Comparison of ENCODE assay signal across 9 cellular contexts in the genomic region with DNA sequence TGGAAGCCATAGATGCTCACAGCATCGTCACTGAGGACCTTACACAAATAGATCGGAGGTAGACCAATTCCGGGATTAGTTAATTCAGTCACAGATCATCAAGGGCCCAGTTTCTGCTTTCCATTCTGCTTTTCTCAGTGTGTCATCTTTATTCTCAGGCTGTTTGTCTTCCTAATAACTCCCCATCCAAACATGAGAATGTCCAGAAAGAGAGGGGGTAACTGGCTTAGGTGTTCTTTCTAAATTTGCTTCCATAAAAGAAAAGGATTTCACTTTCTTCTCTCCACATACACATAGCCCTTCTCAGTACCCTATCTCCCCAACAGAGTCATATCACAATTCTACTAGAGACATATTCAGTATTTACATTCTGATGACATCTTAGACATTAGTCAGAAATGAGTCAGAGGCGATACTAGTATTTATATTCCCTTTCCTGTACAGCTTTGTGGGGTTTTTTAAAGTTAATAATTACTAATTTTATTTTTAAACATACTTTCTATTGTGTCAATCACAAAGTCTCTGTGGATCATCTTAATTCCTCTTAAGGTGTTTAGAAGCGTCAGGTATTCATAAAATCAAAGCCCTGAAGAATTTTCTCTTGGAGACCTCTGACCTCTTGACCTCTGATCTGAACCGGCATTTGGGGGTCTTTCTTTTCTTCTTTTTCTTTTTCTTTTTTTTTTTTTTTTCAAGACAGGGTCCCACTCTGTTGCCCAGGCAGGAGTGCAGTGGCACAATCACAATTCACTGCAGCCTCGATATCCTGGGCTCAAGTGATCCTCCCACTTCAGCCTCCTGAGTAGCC. TPM values are rescaled to one million over a fixed set of nuclear protein-coding genes. Genes with fewer than 3 reads are reported as not detected.
DNase-seq lines count a peak whose midpoint lies in the region; ATAC-seq and TF ChIP-seq lines count a peak whose summit lies in the region.
"Had no signal": no experiment of that assay in that cellular context is flagged by ENCODE, and none has a peak within 500 bp of the region (broad histone marks: within the 10 kb centered on the region; RNA-seq: fewer than 3 reads in every experiment).

No MANE protein-coding gene starts in this region.

- peaks cover 12% of the 10 kb centered on the region for H3K27me3 Mint-ChIP-seq in activated T-helper 17 cell treated with anti-CD3 and anti-CD28 coated beads, Interleukin-2, amount 50 U/mL, for 72 hours

- DNase-seq in A172 (ENCODE audit: low spot score): peak; percentile 82
- DNase-seq in OCI-M2 (lab: John Stamatoyannopoulos, UW; ENCODE audit: unreplicated experiment): no peak
- DNase-seq in upper lobe of right lung: no peak
- DNase-seq in COR-L47 (lab: John Stamatoyannopoulos, UW): no peak
- no peak for DNase-seq in effector memory CD4-positive, alpha-beta T cell
- DNase-seq: left colon had no signal

- no peaks in the 10 kb centered on the region for H3K4me1 ChIP-seq in upper lobe of right lung
- no peaks in the 10 kb centered on the region for H3K4me1 ChIP-seq in effector memory CD4-positive, alpha-beta T cell (ENCODE audit: control insufficient read depth, insufficient read depth, low read length, poor library complexity, severe bottlenecking)

- no peak overlapping the region for H3K27ac Mint-ChIP-seq in activated T-helper 17 cell treated with anti-CD3 and anti-CD28 coated beads, Interleukin-2, amount 50 U/mL, for 72 hours

- intact Hi-C loops in upper lobe of right lung (cut with DNase I): no loop called here

- ATAC-seq in GM18907 (IDR thresholded peaks at IDR 0.05; ENCODE audit: unreplicated experiment): peak; percentile 100
- ATAC-seq in HG03025 (IDR thresholded peaks at IDR 0.05; ENCODE audit: low FRiP score, unreplicated experiment): peak; percentile 99
- ATAC-seq in activated T-helper 17 cell treated with anti-CD3 and anti-CD28 coated beads, Interleukin-2, amount 50 U/mL, for 72 hours (replicated peaks): peak; percentile 89
- ATAC-seq in upper lobe of right lung: no peak
- ATAC-seq: left colon had no signal

- H3K4me3 Mint-ChIP-seq in activated T-helper 17 cell treated with anti-CD3 and anti-CD28 coated beads, Interleukin-2, amount 50 U/mL, for 72 hours: no peak overlapping the region

- H3K9me3 Mint-ChIP-seq in activated T-helper 17 cell treated with anti-CD3 and anti-CD28 coated beads, Interleukin-2, amount 50 U/mL, for 72 hours: no peaks in the 10 kb centered on the region

- H3K36me3 Mint-ChIP-seq in activated T-helper 17 cell treated with anti-CD3 and anti-CD28 coated beads, Interleukin-2, amount 50 U/mL, for 72 hours (ENCODE audit: low read depth): no peaks in the 10 kb centered on the region

- no peaks in the 10 kb centered on the region for H3K27me3 ChIP-seq in upper lobe of right lung
- no peaks in the 10 kb centered on the region for H3K27me3 ChIP-seq in effector memory CD4-positive, alpha-beta T cell (replicated peaks; ENCODE audit: control insufficient read depth, insufficient read depth, low read length, poor library complexity, severe bottlenecking)

- H3K4me1 Mint-ChIP-seq in activated T-helper 17 cell treated with anti-CD3 and anti-CD28 coated beads, Interleukin-2, amount 50 U/mL, for 72 hours: no peaks in the 10 kb centered on the region

- H3K27ac ChIP-seq in upper lobe of right lung: no peak overlapping the region
- H3K27ac ChIP-seq in effector memory CD4-positive, alpha-beta T cell (ENCODE audit: insufficient read depth, low read length, poor library complexity, severe bottlenecking): no peak overlapping the region

- H3K4me3 ChIP-seq in upper lobe of right lung: no peak overlapping the region
- H3K4me3 ChIP-seq in effector memory CD4-positive, alpha-beta T cell (ENCODE audit: insufficient read depth, low read depth, low read length, poor library complexity, severe bottlenecking): no peak overlapping the region

- no peak for TF ChIP-seq CTCF in upper lobe of right lung (IDR thresholded peaks at IDR 0.05)

- no peaks in the 10 kb centered on the region for H3K9me3 ChIP-seq in upper lobe of right lung
- no peaks in the 10 kb centered on the region for H3K9me3 ChIP-seq in effector memory CD4-positive, alpha-beta T cell (ENCODE audit: control insufficient read depth, low read length)

- no peaks in the 10 kb centered on the region for H3K36me3 ChIP-seq in upper lobe of right lung
- H3K36me3 ChIP-seq in effector memory CD4-positive, alpha-beta T cell (ENCODE audit: control insufficient read depth, insufficient read depth, low read length): no peaks in the 10 kb centered on the region

RNA-seq across cellular contexts. Expression of gene IL12A, which starts 24.3 kb away (rescaled TPM):
- total RNA-seq in A172 (2014; rRNA removed; shearing (Covaris generic)): 2.0 and 9.1 TPM in 2 replicates
- 1 to 10 TPM in 1 of 2 donors, not detected in 1; 1.8 TPM for total RNA-seq in activated T-helper 17 cell treated with anti-CD3 and anti-CD28 coated beads, Interleukin-2, amount 50 U/mL, for 72 hours
- total RNA-seq in upper lobe of right lung: 0.96 TPM
